In the genomic region with DNA sequence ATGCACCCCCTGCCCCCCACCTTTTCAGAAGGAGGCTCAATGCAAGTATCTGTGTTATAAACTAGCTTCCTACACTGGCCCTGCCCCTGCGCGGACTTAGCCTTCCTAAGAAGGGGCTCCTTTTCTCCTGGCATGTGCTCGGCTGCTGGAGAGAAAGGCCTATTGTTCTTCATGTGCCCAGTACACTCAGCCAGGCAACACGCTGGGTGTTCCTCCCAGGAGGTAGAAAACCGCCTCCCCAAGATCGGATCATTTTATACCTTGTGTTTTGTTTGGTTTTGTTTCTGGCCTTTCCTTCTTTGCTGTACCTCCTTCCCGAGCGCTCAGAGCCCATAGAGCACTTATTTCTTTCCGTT, we compare ENCODE assay signal across 9 cellular contexts. TPM values are rescaled to one million over a fixed set of nuclear protein-coding genes. Genes with fewer than 3 reads are reported as not detected.
A peak's percentile ranks its signal among the peaks of the same experiment; 100 is the strongest.
DNase-seq lines count a peak whose midpoint lies in the region; ATAC-seq, FAIRE-seq and TF ChIP-seq lines count a peak whose summit lies in the region.
"Had no signal": no experiment of that assay in that cellular context is flagged by ENCODE, and none has a peak within 500 bp of the region (broad histone marks: within the 10 kb centered on the region; RNA-seq: fewer than 3 reads in every experiment).

No MANE protein-coding gene starts in this region.

- H3K9me3 Mint-ChIP-seq in memory B cell (no peaks in the 10 kb centered on the region), type B pancreatic cell (no peaks in the 10 kb centered on the region)

- POLR2A ChIA-PET in GM12878 (lab: Charles Lee) = no interaction called here

- in situ Hi-C loops in GM12878 (cut with MboI) (loop anchor here (25.0 kb wide), 1 partner anchor 967 kb away; no protein-coding TSS in a partner anchor), ACHN (cut with HindIII; ENCODE audit: low pct_ligation_motif_present, low pct_unique_long_range_greater_than_20kb, low sequenced_read_pairs) (no loop called here)

- CTCF ChIA-PET in GM12878 (lab: Yijun Ruan, JAX) = interaction anchor here (0.7 to 32.0 kb wide), 3 partner anchors 30 to 406 kb away, joined by 3 to 939 read pairs (median 3); no protein-coding TSS in a partner anchor

- TF ChIP-seq RAD21 in GM12878 (IDR thresholded peaks at IDR 0.05; ENCODE audit: insufficient read depth, low read depth, low read length) = no peak

- H3K4me3 ChIP-seq in BLaER1 treated with 17β-estradiol and CSF1 and Interleukin-3, amounts not matched to agents 10 nM and 100 nM = no peak overlapping the region
- no peak overlapping the region for H3K4me3 ChIP-seq in GM12878

- no TSS peak for BruUV-seq in GM12878 (replicated peaks; lab: Mats Ljungman, UMichigan)

- 33% methylated on average over 9 of the region's 9 CpGs for whole genome bisulfite sequencing in GM12878 (ENCODE audit: insufficient coverage, insufficient replicate concordance, low lambda C conversion rate, missing lambda C conversion rate)

- peaks cover 42 to 60% (median 45%) of the 10 kb centered on the region in 10 experiments for H3K4me1 ChIP-seq in BLaER1 treated with 17β-estradiol and CSF1 and Interleukin-3, amounts not matched to agents 10 nM and 100 nM
- H3K4me1 ChIP-seq in GM12878 (ENCODE audit: control insufficient read depth, insufficient read depth, low read length) = peaks cover 34% of the 10 kb centered on the region

- no peaks in the 10 kb centered on the region for H4K20me1 ChIP-seq in BLaER1 treated with 17β-estradiol and CSF1 and Interleukin-3, amounts not matched to agents 10 nM and 100 nM
- no peaks in the 10 kb centered on the region for H4K20me1 ChIP-seq in GM12878 (ENCODE audit: control insufficient read depth, insufficient read depth)

- SMC1A ChIA-PET in GM12878 (lab: Charles Lee; ENCODE audit: uncharacterized antibody, unreplicated experiment) = interaction anchor here (0.9 to 10.3 kb wide), 2 partner anchors 24 to 38 kb away, joined by 3 to 85 read pairs; no protein-coding TSS in a partner anchor

- H3K9ac ChIP-seq in BLaER1 treated with 17β-estradiol and CSF1 and Interleukin-3, amounts not matched to agents 10 nM and 100 nM = peak overlapping the region; percentile 4 to 77 (median 54); a peak in 18 of 22 replicates
- H3K9ac ChIP-seq in GM12878 (ENCODE audit: control insufficient read depth, insufficient read depth, low read length) = no peak overlapping the region

- ATAC-seq in GM12878 (no peak), memory B cell (ENCODE audit: low read depth) (no peak)

- no peak for TF ChIP-seq POLR2A in GM12878 (IDR thresholded peaks at IDR 0.05; ENCODE audit: low read depth, low read length)

- peak overlapping the region; percentile 74; the same call in 1 of the 2 replicates for H2AFZ ChIP-seq in GM12878 (ENCODE audit: control insufficient read depth, low read depth, low read length)

- intact Hi-C loops in GM12878 (cut with micrococcal nuclease; ENCODE audit: unreplicated experiment) = no loop called here

- H3K4me2 ChIP-seq in BLaER1 treated with 17β-estradiol and CSF1 and Interleukin-3, amounts not matched to agents 10 nM and 100 nM = peak overlapping the region; percentile 70 to 94 (median 87)
- peak overlapping the region; percentile 27; the same call in 1 of the 2 replicates for H3K4me2 ChIP-seq in GM12878 (ENCODE audit: control insufficient read depth, insufficient read depth)

- H3K27me3 Mint-ChIP-seq in memory B cell = no peaks in the 10 kb centered on the region
- no peaks in the 10 kb centered on the region for H3K27me3 Mint-ChIP-seq in type B pancreatic cell

- H3K4me1 Mint-ChIP-seq in memory B cell (peaks cover 22% of the 10 kb centered on the region), type B pancreatic cell (ENCODE audit: unreplicated experiment) (peaks cover 47% of the 10 kb centered on the region)

- H3K36me3 Mint-ChIP-seq in memory B cell (no peaks in the 10 kb centered on the region), type B pancreatic cell (no peaks in the 10 kb centered on the region)

- no peak for FAIRE-seq in GM12878 (lab: Jason Lieb, UNC)
- FAIRE-seq: GM18507 had no signal

- H3K36me3 ChIP-seq in BLaER1 treated with 17β-estradiol and CSF1 and Interleukin-3, amounts not matched to agents 10 nM and 100 nM = peaks cover 0 to 1% (median 0%) of the 10 kb centered on the region in 11 experiments; a peak in 2 of 22 replicates
- H3K36me3 ChIP-seq in GM12878 (ENCODE audit: control insufficient read depth in 2 of 2, insufficient read depth in 2 of 2, low read length in 1 of 2) = no peaks in the 10 kb centered on the region; a peak in 1 of 4 replicates

- peak overlapping the region; percentile 49 for H3K4me3 Mint-ChIP-seq in memory B cell
- H3K4me3 Mint-ChIP-seq in type B pancreatic cell = peak overlapping the region; percentile 69

- no peaks in the 10 kb centered on the region for H3K27me3 ChIP-seq in BLaER1 treated with 17β-estradiol and CSF1 and Interleukin-3, amounts not matched to agents 10 nM and 100 nM
- no peaks in the 10 kb centered on the region for H3K27me3 ChIP-seq in GM12878 (replicated peaks in 1 of 2; ENCODE audit: control insufficient read depth in 2 of 2, insufficient read depth in 2 of 2, low read length in 1 of 2)

- peak overlapping the region; percentile 2 to 79 (median 73); a peak in 20 of 22 replicates for H3K27ac ChIP-seq in BLaER1 treated with 17β-estradiol and CSF1 and Interleukin-3, amounts not matched to agents 10 nM and 100 nM
- 0 out of 2 replicates have a peak overlapping the region, but pooled peaks have one; percentile 44 for H3K27ac ChIP-seq in GM12878 (ENCODE audit: control insufficient read depth, insufficient read depth)

- RAD21 ChIA-PET in GM12878 (lab: Charles Lee; ENCODE audit: unreplicated experiment) = interaction anchor here (0.8 to 13.8 kb wide), 3 partner anchors 26 to 38 kb away, joined by 4 to 153 read pairs (median 5); no protein-coding TSS in a partner anchor

- peak overlapping the region; percentile 87 for H3K27ac Mint-ChIP-seq in memory B cell
- H3K27ac Mint-ChIP-seq in type B pancreatic cell = peak overlapping the region; percentile 92

- H3K9me3 ChIP-seq in BLaER1 treated with 17β-estradiol and CSF1 and Interleukin-3, amounts not matched to agents 10 nM and 100 nM (replicated peaks in 1 of 11) = no peaks in the 10 kb centered on the region
- H3K9me3 ChIP-seq in GM12878 (replicated peaks; ENCODE audit: control insufficient read depth, insufficient read depth, low read length) = no peaks in the 10 kb centered on the region

- DNase-seq in NCI-H1417 (lab: John Stamatoyannopoulos, UW) = peak; percentile 58 to 98 (median 97)
- DNase-seq in GM12878 (ENCODE audit: low read depth, low spot score) = no peak
- no peak for DNase-seq in memory B cell (ENCODE audit: low spot score in 2 of 2)
- DNase-seq in type B pancreatic cell (ENCODE audit: extremely low spot score, unreplicated experiment) = no peak
- no peak for DNase-seq in NCI-H2029 (lab: John Stamatoyannopoulos, UW)
- no peak for DNase-seq in AG20443 (ENCODE audit: low spot score)
- no peak for DNase-seq in ACHN

- H3K79me2 ChIP-seq in GM12878 (ENCODE audit: control insufficient read depth, insufficient read depth, low read length) = no peaks in the 10 kb centered on the region

- TF ChIP-seq CTCF in GM12878 (IDR thresholded peaks at IDR 0.05 in 2 of 3, conservative IDR thresholded peaks at IDR 0.05 in 1 of 3; ENCODE audit: control insufficient read depth in 2 of 3, extremely low read depth in 1 of 3, insufficient read depth in 1 of 3, low read depth in 3 of 3, low read length in 3 of 3) (no peak), type B pancreatic cell (conservative IDR thresholded peaks at IDR 0.05) (no peak)

- no peak for TF ChIP-seq EP300 in GM12878 (IDR thresholded peaks at IDR 0.05; ENCODE audit: borderline replicate concordance in 1 of 2, control insufficient read depth in 1 of 2, low read depth in 2 of 2, low read length in 2 of 2)

TF ChIP-seq in GM12878, 131 proteins besides CTCF, POLR2A, EP300 and RAD21 (continues in another document):
- TF ChIP-seq NFXL1 (IDR thresholded peaks at IDR 0.05; ENCODE audit: borderline replicate concordance) = no peak

RNA-seq across cellular contexts. Expression of a gene that starts 30.2 kb away (rescaled TPM):
- total RNA-seq in GM12878 (2013; cell fraction: nucleolus; rRNA removed) = 786 and 840 TPM in 2 replicates
- total RNA-seq in GM12878 (2014; rRNA removed) (173 and 180 TPM in 2 replicates), GM12878 (2014; rRNA removed; fragmentation: Illumina TruSeq; extraction: Trizol) (125 and 134 TPM in 2 replicates), GM12878 (2021) (105 and 107 TPM in 2 replicates), type B pancreatic cell (ENCODE audit: low replicate concordance) (145 and 233 TPM in 2 replicates)
- 92.3 TPM for polyA plus RNA-seq in GM12878 (2011; ENCODE audit: low read depth)
- polyA plus RNA-seq in GM12878 (2011; rRNA removed) (174 and 236 TPM in 2 replicates), GM12878 (2014; fragmentation: Illumina TruSeq; extraction: Trizol) (119 and 153 TPM in 2 replicates), GM12878 (2014; fragmentation: Nextera tagmentation; extraction: Ambion mirVana) (10 to 100 TPM; 22.2 to 39.8 TPM), GM12878 (2014; rRNA removed) (127 and 135 TPM in 2 replicates), GM12878 (2016; fragmentation: Nextera tagmentation; extraction: Ambion mirVana) (100 to 1,000 TPM in 1 of 2 experiments, 10 to 100 TPM in 1; 85.1 to 111 TPM)
- 54.9 and 72.4 TPM in 2 replicates for polyA plus RNA-seq in GM12878 (2011; cell fraction: cytosol; rRNA removed)
- 732 and 1,003 TPM in 2 replicates for polyA plus RNA-seq in GM12878 (2011; cell fraction: nucleus; rRNA removed)
- 101 and 129 TPM in 2 replicates for polyA plus RNA-seq in GM12878 (2012)
- polyA minus RNA-seq in GM12878 (2011; rRNA and poly(A)+ RNA removed) = 159 and 190 TPM in 2 replicates
- polyA minus RNA-seq in GM12878 (2011; cell fraction: cytosol; rRNA and poly(A)+ RNA removed) = 50.1 and 54.2 TPM in 2 replicates
- 1,045 and 1,316 TPM in 2 replicates for polyA minus RNA-seq in GM12878 (2011; cell fraction: nucleus; rRNA and poly(A)+ RNA removed)

Comparison
In these comparisons a context has a peak if more than half of its experiments do, and no peak if none do; other contexts are left out.
1. DNase-seq: peak in NCI-H1417 (3 of 3); none in GM12878 (single experiment), memory B cell (0 of 2), type B pancreatic cell (single experiment), NCI-H2029 (single experiment), AG20443 (single experiment) and ACHN (single experiment).